ENCODE assay signal across 29 cellular contexts in the genomic region with DNA sequence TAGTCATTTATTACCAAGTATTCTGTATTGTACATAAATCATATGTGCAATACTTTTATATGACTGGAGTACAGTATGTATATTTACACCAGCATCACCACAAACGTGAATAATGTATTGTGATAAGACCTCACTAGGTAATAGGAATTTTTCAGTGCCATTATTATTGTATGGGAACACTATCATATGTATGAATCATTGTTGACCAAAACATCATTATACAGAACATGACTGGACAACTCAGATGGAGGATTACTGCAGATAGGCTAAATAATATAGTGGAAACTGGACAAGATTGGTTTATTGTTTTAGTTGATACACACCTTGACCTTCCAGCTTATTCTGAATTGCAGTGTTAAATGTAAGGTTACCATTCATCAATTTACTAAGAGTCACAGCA.
"Had no signal": no experiment of that assay in that cellular context is flagged by ENCODE, and none has a peak within 500 bp of the region (broad histone marks: within the 10 kb centered on the region; RNA-seq: fewer than 3 reads in every experiment).

No MANE protein-coding gene starts in this region.

- ATAC-seq: activated CD8-positive, alpha-beta T cell treated with anti-CD3 and anti-CD28 coated beads for 36 hours; activated T-cell treated with anti-CD3 and anti-CD28 coated beads, Interleukin-2, amount 50 U/mL, for 72 hours; body of pancreas; esophagus mucosa; sciatic nerve; stimulated activated effector memory CD8-positive, alpha-beta T cell treated with anti-CD3 and anti-CD28 coated beads, Interleukin-12 subunit alpha, Interleukin-12 subunit beta, amount 100 ng/mL, for 72 hours; stimulated activated naive CD8-positive, alpha-beta T cell treated with anti-CD3 and anti-CD28 coated beads, Interleukin-15, amount 100 ng/mL, for 72 hours; WTC11 had no signal

- FAIRE-seq: islet of Langerhans had no signal

- H3K9me3 ChIP-seq: body of pancreas, left ventricle myocardium inferior, neutrophil, ovary, upper lobe of left lung had no signal

- DNase-seq: activated CD4-positive, alpha-beta T cell treated with anti-CD3 and anti-CD28 coated beads for 1 hour; activated CD4-positive, alpha-beta T cell treated with anti-CD3 and anti-CD28 coated beads, Interleukin-2, amount 50 U/mL, for 1 hour; activated CD8-positive, alpha-beta T cell treated with anti-CD3 and anti-CD28 coated beads for 36 hours; activated naive CD4-positive, alpha-beta T cell; activated T-cell treated with anti-CD3 and anti-CD28 coated beads, Interleukin-2, amount 50 U/mL, for 72 hours; aorta; body of pancreas; dorsolateral prefrontal cortex; effector memory CD4-positive, alpha-beta T cell; foreskin fibroblast; left ventricle myocardium inferior; ovary; stimulated activated CD4-positive, alpha-beta T cell treated with anti-CD3 and anti-CD28 coated beads, Interleukin-4, amount 100 ng/mL, for 24 hours; stimulated activated naive CD8-positive, alpha-beta T cell treated with anti-CD3 and anti-CD28 coated beads, Interleukin-15, amount 100 ng/mL, for 72 hours; substantia nigra; T-helper 2 cell; upper lobe of left lung had no signal

- H3K27ac Mint-ChIP-seq: activated CD8-positive, alpha-beta T cell treated with anti-CD3 and anti-CD28 coated beads for 36 hours; activated naive CD8-positive, alpha-beta T cell; activated T-cell treated with anti-CD3 and anti-CD28 coated beads, Interleukin-2, amount 50 U/mL, for 72 hours; nephron; progenitor cell of endocrine pancreas; stimulated activated effector memory CD8-positive, alpha-beta T cell treated with anti-CD3 and anti-CD28 coated beads, Interleukin-12 subunit alpha, Interleukin-12 subunit beta, amount 100 ng/mL, for 72 hours; stimulated activated naive CD8-positive, alpha-beta T cell treated with anti-CD3 and anti-CD28 coated beads, Interleukin-15, amount 100 ng/mL, for 72 hours; WTC11 had no signal

- H3K27ac ChIP-seq: body of pancreas, coronary artery, left ventricle myocardium inferior, neutrophil, ovary, skin epidermis, upper lobe of left lung had no signal

- H3K36me3 ChIP-seq: ovary had no signal

- H3K4me1 Mint-ChIP-seq: WTC11 had no signal

- H3K27me3 Mint-ChIP-seq: activated CD8-positive, alpha-beta T cell treated with anti-CD3 and anti-CD28 coated beads for 36 hours; activated naive CD8-positive, alpha-beta T cell; progenitor cell of endocrine pancreas; stimulated activated naive CD8-positive, alpha-beta T cell treated with anti-CD3 and anti-CD28 coated beads, Interleukin-15, amount 100 ng/mL, for 72 hours had no signal

- H3K4me3 ChIP-seq: body of pancreas, coronary artery, dorsolateral prefrontal cortex, left ventricle myocardium inferior, lung, ovary, skin epidermis, upper lobe of left lung had no signal

- H3K9me3 Mint-ChIP-seq: activated CD8-positive, alpha-beta T cell treated with anti-CD3 and anti-CD28 coated beads for 36 hours; activated T-cell treated with anti-CD3 and anti-CD28 coated beads, Interleukin-2, amount 50 U/mL, for 72 hours; nephron; stimulated activated effector memory CD8-positive, alpha-beta T cell treated with anti-CD3 and anti-CD28 coated beads, Interleukin-12 subunit alpha, Interleukin-12 subunit beta, amount 100 ng/mL, for 72 hours; stimulated activated naive CD8-positive, alpha-beta T cell treated with anti-CD3 and anti-CD28 coated beads, Interleukin-15, amount 100 ng/mL, for 72 hours; WTC11 had no signal

- H3K4me3 Mint-ChIP-seq: activated CD8-positive, alpha-beta T cell treated with anti-CD3 and anti-CD28 coated beads for 36 hours; activated naive CD8-positive, alpha-beta T cell; activated T-cell treated with anti-CD3 and anti-CD28 coated beads, Interleukin-2, amount 50 U/mL, for 72 hours; nephron; stimulated activated effector memory CD8-positive, alpha-beta T cell treated with anti-CD3 and anti-CD28 coated beads, Interleukin-12 subunit alpha, Interleukin-12 subunit beta, amount 100 ng/mL, for 72 hours; stimulated activated naive CD8-positive, alpha-beta T cell treated with anti-CD3 and anti-CD28 coated beads, Interleukin-15, amount 100 ng/mL, for 72 hours; WTC11 had no signal

- H3K27me3 ChIP-seq: body of pancreas, dorsolateral prefrontal cortex, neutrophil, ovary, upper lobe of left lung had no signal
